Comparison of ENCODE assay signal across 1 cellular context in the genomic region with DNA sequence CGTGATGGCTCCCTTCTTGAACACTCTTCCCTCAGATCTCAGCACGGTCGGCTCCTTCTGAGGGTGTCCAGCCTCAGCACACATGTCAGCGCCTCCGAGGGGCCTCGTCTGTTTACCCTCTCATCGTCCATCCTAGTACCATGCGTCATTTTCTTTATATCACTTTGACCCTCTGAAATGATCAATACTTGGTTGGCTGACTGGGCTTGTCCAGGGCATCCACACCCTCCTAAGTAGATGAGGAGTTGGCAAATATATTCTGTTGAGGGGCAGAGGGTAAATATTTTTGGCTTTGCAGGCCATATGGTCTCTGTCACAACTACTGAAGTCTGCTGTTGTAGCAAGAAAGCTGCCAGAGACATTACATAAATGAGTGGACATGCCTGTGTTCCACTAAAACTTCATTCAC.
TF ChIP-seq lines count a peak whose summit lies in the region.

No MANE protein-coding gene starts in this region.

TF ChIP-seq in WTC11, 78 proteins besides CTCF, POLR2A, EP300 and RAD21 (continued from another document):
- TF ChIP-seq, protein P1, sequence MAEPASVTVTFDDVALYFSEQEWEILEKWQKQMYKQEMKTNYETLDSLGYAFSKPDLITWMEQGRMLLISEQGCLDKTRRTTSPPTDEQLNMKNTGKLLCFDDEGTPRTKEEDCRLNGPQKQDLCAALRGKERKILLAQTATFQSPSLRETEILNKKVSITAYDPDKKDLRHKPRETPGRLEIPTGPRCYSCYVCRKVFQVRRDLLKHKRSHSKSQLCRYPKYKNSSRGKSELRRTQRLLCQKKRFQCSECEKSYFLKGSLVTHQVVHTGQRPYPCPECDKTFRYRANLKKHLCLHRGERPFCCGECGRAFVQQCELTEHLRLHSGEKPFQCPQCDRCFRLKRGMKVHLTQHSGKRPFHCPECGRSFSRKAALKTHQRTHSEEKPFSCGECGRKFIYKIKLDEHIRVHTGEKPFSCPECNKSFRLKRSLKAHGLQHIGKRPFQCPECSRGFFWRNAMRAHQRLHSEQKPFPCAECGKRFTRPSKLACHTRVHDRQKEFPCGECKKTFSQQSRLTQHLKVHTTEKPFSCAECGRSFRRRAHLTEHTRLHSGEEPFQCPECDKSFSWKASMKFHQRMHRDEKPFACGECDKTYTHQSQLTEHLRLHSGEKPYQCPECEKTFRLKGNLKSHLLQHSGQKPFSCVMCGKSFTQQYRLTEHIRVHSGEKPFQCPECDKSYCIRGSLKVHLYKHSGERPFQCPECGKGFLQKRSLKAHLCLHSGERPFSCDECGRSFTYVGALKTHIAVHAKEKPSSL (CRISPR knock-in tag; conservative IDR thresholded peaks at IDR 0.05) = no peak
